Comparison of ENCODE assay signal across 8 cellular contexts in genomic region chr11:32829680-32830412, GRCh38. TPM values are rescaled to one million over a fixed set of nuclear protein-coding genes. Genes with fewer than 3 reads are reported as not detected.
DNase-seq lines count a peak whose midpoint lies in the region; ATAC-seq and TF ChIP-seq lines count a peak whose summit lies in the region.

Gene PRRG4, plus strand, starts transcription at chr11:32829927. Its CDS starts 603 bp downstream, at chr11:32830530.

- H3K27me3 ChIP-seq in MM.1S (replicated peaks; ENCODE audit: insufficient read depth, low read length) (no peaks in the 10 kb centered on the region), esophagus (ENCODE audit: control insufficient read depth in 1 of 2, insufficient read depth in 2 of 2, low read length in 2 of 2) (no peaks in the 10 kb centered on the region), muscle layer of colon (ENCODE audit: control insufficient read depth in 1 of 2, insufficient read depth in 2 of 2, low read length in 2 of 2) (peaks cover 0 to 17% of the 10 kb centered on the region in 2 donors), testis (no peaks in the 10 kb centered on the region)

- peak within 1 kb of the TSS; percentile 86 for H3K4me2 ChIP-seq in MM.1S (ENCODE audit: low read depth, low read length)

- peak within 1 kb of the TSS; percentile 96 for H2AFZ ChIP-seq in MM.1S (ENCODE audit: low read length)

- WGBS in esophagus, 2 donors: 1% methylated on average over 81 to 85 of the region's 85 CpGs
- 5% methylated on average over 40 to 50 of the region's 85 CpGs for WGBS in testis, 2 donors

- TF ChIP-seq CTCF in HEK293 (tag by site-specific recombination; IDR thresholded peaks at IDR 0.05): no peak
- TF ChIP-seq CTCF in MM.1S (IDR thresholded peaks at IDR 0.05; ENCODE audit: low read length): no peak
- TF ChIP-seq CTCF in testis (IDR thresholded peaks at IDR 0.05): no peak

- DNase-seq in activated T-cell treated with anti-CD3 and anti-CD28 coated beads for 24 hours (ENCODE audit: low read depth) (peak; percentile 10), activated T-cell treated with anti-CD3 and anti-CD28 coated beads for 4 hours (no peak), MM.1S (peak; percentile 86), testis (peak; percentile 31)

- peaks cover 7% of the 10 kb centered on the region; the same call in 1 of the 2 replicates for H3K79me2 ChIP-seq in MM.1S (ENCODE audit: low read length)

- intact Hi-C loops in testis (cut with DNase I; ENCODE audit: low total_unique reads): no loop called here

- no peak for TF ChIP-seq POLR2A in testis (IDR thresholded peaks at IDR 0.05)

- CTCF ChIA-PET in HEK293 (lab: Yijun Ruan, JAX): interaction anchor here (0.7 to 1.7 kb wide), 2 partner anchors 103 to 236 kb away, joined by 4 to 6 read pairs; no protein-coding TSS in a partner anchor

- H3K27ac ChIP-seq in HEK293 (ENCODE audit: extremely low read depth, low read depth, low read length): peak within 1 kb of the TSS; percentile 79
- peak within 1 kb of the TSS; percentile 93 for H3K27ac ChIP-seq in MM.1S (ENCODE audit: low read length)
- H3K27ac ChIP-seq in esophagus (ENCODE audit: low read depth in 2 of 2, low read length in 1 of 2): peak within 1 kb of the TSS; percentile 91 to 94
- peak within 1 kb of the TSS; percentile 39 for H3K27ac ChIP-seq in muscle layer of colon (ENCODE audit: low read depth, low read length)
- peak within 1 kb of the TSS in 1 of 2 donors; percentile 70 for H3K27ac ChIP-seq in testis

- peaks cover 22% of the 10 kb centered on the region for H3F3A ChIP-seq in MM.1S (ENCODE audit: insufficient read depth, low read length)

- H3K4me1 ChIP-seq in HEK293 (ENCODE audit: control insufficient read depth, insufficient read depth, low read length) (no peaks in the 10 kb centered on the region), MM.1S (ENCODE audit: low read length) (peaks cover 8% of the 10 kb centered on the region; the same call in 1 of the 2 replicates), esophagus (ENCODE audit: control insufficient read depth in 2 of 2, insufficient read depth in 2 of 2, low read length in 1 of 2) (no peaks in the 10 kb centered on the region), muscle layer of colon (ENCODE audit: insufficient read depth, low read length) (peaks cover 4% of the 10 kb centered on the region), testis (peaks cover 4% of the 10 kb centered on the region)

- POLR2A ChIA-PET in HEK293 (lab: Yijun Ruan, JAX): interaction anchor here (1.9 kb wide), 1 partner anchor 9 kb away, joined by 6 read pairs; no protein-coding TSS in a partner anchor

- H3K36me3 ChIP-seq in HEK293 (ENCODE audit: control insufficient read depth in 2 of 2, insufficient read depth in 1 of 2, low read length in 2 of 2) (peaks cover 0 to 18% of the 10 kb centered on the region in 2 experiments; a peak in 1 of 3 replicates), MM.1S (replicated peaks; ENCODE audit: insufficient read depth, low read length) (no peaks in the 10 kb centered on the region), esophagus (ENCODE audit: control insufficient read depth in 2 of 2, insufficient read depth in 2 of 2, low read length in 1 of 2) (peaks cover under 1 to 4% of the 10 kb centered on the region in 2 donors), muscle layer of colon (ENCODE audit: insufficient read depth, low read length) (no peaks in the 10 kb centered on the region), testis (ENCODE audit: low read depth, missing control alignments) (no peaks in the 10 kb centered on the region)

- peak within 1 kb of the TSS; percentile 72 for H3K4me3 ChIP-seq in HEK293 (ENCODE audit: low read depth, low read length)
- H3K4me3 ChIP-seq in MM.1S (ENCODE audit: low read length): peak within 1 kb of the TSS; percentile 93
- H3K4me3 ChIP-seq in esophagus (ENCODE audit: low read depth in 1 of 2, low read length in 2 of 2): peak within 1 kb of the TSS; percentile 65 to 67
- peak within 1 kb of the TSS; percentile 52 to 82 for H3K4me3 ChIP-seq in muscle layer of colon (ENCODE audit: low read depth in 1 of 2, low read length in 2 of 2)
- H3K4me3 ChIP-seq in testis: peak within 1 kb of the TSS; percentile 53 to 67

- peak within 1 kb of the TSS; percentile 95 for H3K9ac ChIP-seq in MM.1S (ENCODE audit: low read length)
- no peak within 1 kb of the TSS for H3K9ac ChIP-seq in muscle layer of colon (ENCODE audit: low read length)

- no peaks in the 10 kb centered on the region for H4K20me1 ChIP-seq in MM.1S (ENCODE audit: insufficient read depth, low read length)

- no peaks in the 10 kb centered on the region for H3K9me3 ChIP-seq in HEK293 (ENCODE audit: control insufficient read depth, insufficient read depth, low read depth, low read length)
- no peaks in the 10 kb centered on the region for H3K9me3 ChIP-seq in MM.1S (replicated peaks; ENCODE audit: insufficient read depth, low read length)
- no peaks in the 10 kb centered on the region for H3K9me3 ChIP-seq in esophagus (ENCODE audit: control insufficient read depth in 2 of 2, insufficient read depth in 1 of 2, low read depth in 1 of 2, low read length in 1 of 2)
- no peaks in the 10 kb centered on the region for H3K9me3 ChIP-seq in muscle layer of colon (ENCODE audit: low read length)
- H3K9me3 ChIP-seq in testis: no peaks in the 10 kb centered on the region

- ATAC-seq in activated CD4-positive, CD25-positive, alpha-beta regulatory T cell treated with anti-CD3 and anti-CD28 coated beads, Interleukin-2, amount 50 U/mL, for 24 hours: peak; percentile 60 to 76

- H3K9me2 ChIP-seq in MM.1S (replicated peaks; ENCODE audit: insufficient read depth, low read length): no peaks in the 10 kb centered on the region

TF ChIP-seq in HEK293, 187 proteins besides CTCF, POLR2A, EP300 and RAD21 (continues in another document):
- TF ChIP-seq YY1 (tag by site-specific recombination; IDR thresholded peaks at IDR 0.05): peak; percentile 16; the same call in 1 of the 2 replicates
- no peak for TF ChIP-seq ZNF354C (tag by site-specific recombination; IDR thresholded peaks at IDR 0.05; ENCODE audit: borderline replicate concordance, low read depth)
- 0 out of 2 replicates have a peak, but pooled peaks have one; percentile 8 for TF ChIP-seq ZNF76 (tag by site-specific recombination; IDR thresholded peaks at IDR 0.05; ENCODE audit: borderline replicate concordance, low read depth)
- 0 out of 2 replicates have a peak, but pooled peaks have one; percentile 48 for TF ChIP-seq HOXC10 (CRISPR knock-in tag; IDR thresholded peaks at IDR 0.05)
- no peak for TF ChIP-seq WT1 (tag by site-specific recombination; IDR thresholded peaks at IDR 0.05)
- peak; percentile 55 for TF ChIP-seq ZNF600 (tag by site-specific recombination; IDR thresholded peaks at IDR 0.05)
- no peak for TF ChIP-seq ZBTB6 (tag by site-specific recombination; IDR thresholded peaks at IDR 0.05)
- TF ChIP-seq PATZ1 (tag by site-specific recombination; IDR thresholded peaks at IDR 0.05): peak; percentile 67
- peak; percentile 77 for TF ChIP-seq ZBTB26 (tag by site-specific recombination; optimal IDR thresholded peaks at IDR 0.05)
- 0 out of 2 replicates have a peak, but pooled peaks have one; percentile 21 for TF ChIP-seq ZFP37 (tag by site-specific recombination; IDR thresholded peaks at IDR 0.05)
- TF ChIP-seq ZFHX2 (tag by site-specific recombination; conservative IDR thresholded peaks at IDR 0.05): peak; percentile 27; the same call in 1 of the 2 replicates
- peak; percentile 27; the same call in 1 of the 2 replicates for TF ChIP-seq KLF8 (tag by site-specific recombination; IDR thresholded peaks at IDR 0.05)
- no peak for TF ChIP-seq ZNF266 (tag by site-specific recombination; IDR thresholded peaks at IDR 0.05; ENCODE audit: low read depth)
- peak; percentile 29; the same call in 1 of the 2 replicates for TF ChIP-seq SP3 (tag by site-specific recombination; IDR thresholded peaks at IDR 0.05)
- peak; percentile 59 for TF ChIP-seq ZNF341 (tag by site-specific recombination; IDR thresholded peaks at IDR 0.05; ENCODE audit: low read depth)

RNA-seq across cellular contexts. Expression of gene PRRG4, which starts in this region (rescaled TPM):
- polyA plus RNA-seq in esophagus (10 to 100 TPM; 16.9 to 20.6 TPM), testis (ENCODE audit: insufficient read depth, low read depth, low replicate concordance) (1.0 TPM)
- total RNA-seq in testis: 1 to 10 TPM in 1 of 2 donors, under 1 TPM in 1; 0.93 to 1.1 TPM
